24 cellular contexts compared by ENCODE assay signal in the genomic region with DNA sequence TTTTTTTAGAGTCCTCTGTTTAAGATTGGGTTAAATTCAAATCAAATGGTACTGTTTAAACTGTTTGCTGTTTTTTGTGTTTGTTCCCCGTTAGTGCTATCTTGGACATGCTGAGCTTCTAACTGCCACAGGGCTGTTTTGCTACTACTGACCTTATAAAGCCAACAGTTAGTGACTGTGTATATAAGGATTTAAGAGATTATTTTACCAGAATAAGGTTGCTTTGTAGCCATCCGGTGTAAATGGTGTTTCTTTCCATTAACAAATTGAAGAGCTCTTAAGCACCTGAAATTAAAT. TPM values are rescaled to one million over a fixed set of nuclear protein-coding genes. Genes with fewer than 3 reads are reported as not detected.
DNase-seq lines count a peak whose midpoint lies in the region; ATAC-seq and TF ChIP-seq lines count a peak whose summit lies in the region.
"Had no signal": no experiment of that assay in that cellular context is flagged by ENCODE, and none has a peak within 500 bp of the region (broad histone marks: within the 10 kb centered on the region; RNA-seq: fewer than 3 reads in every experiment).

No MANE protein-coding gene starts in this region.

- H3K36me3 ChIP-seq in HUES6 (ENCODE audit: control insufficient read depth, insufficient read depth, low read length) (peaks cover 5% of the 10 kb centered on the region; the same call in 1 of the 2 replicates), smooth muscle cell (ENCODE audit: low read depth) (no peaks in the 10 kb centered on the region), colonic mucosa (no peaks in the 10 kb centered on the region)
- H3K36me3 ChIP-seq: SJCRH30, tibial nerve had no signal

- H4K20me1 ChIP-seq in smooth muscle cell (ENCODE audit: low read depth), result no peaks in the 10 kb centered on the region

- no peak for TF ChIP-seq CTCF in fibroblast of villous mesenchyme (IDR thresholded peaks at IDR 0.05; ENCODE audit: insufficient read depth, low read depth, low read length)
- TF ChIP-seq CTCF in smooth muscle cell (IDR thresholded peaks at IDR 0.05; ENCODE audit: borderline replicate concordance, insufficient read depth, poor library complexity, severe bottlenecking), result no peak
- TF ChIP-seq CTCF in colonic mucosa (IDR thresholded peaks at IDR 0.05), result no peak

- H3K27ac ChIP-seq in HUES6 (ENCODE audit: low read depth, low read length) (no peak overlapping the region), smooth muscle cell (ENCODE audit: low read depth) (peak overlapping the region; percentile 92), colonic mucosa (no peak overlapping the region)
- H3K27ac ChIP-seq: parathyroid adenoma, SJCRH30, tibial nerve had no signal

- WGBS in smooth muscle cell (ENCODE audit: low lambda C conversion rate), result 10% methylated on average over 2 of the region's 2 CpGs

- H3K27me3 ChIP-seq in HUES6 (ENCODE audit: control insufficient read depth, insufficient read depth, low read length) (no peaks in the 10 kb centered on the region), smooth muscle cell (ENCODE audit: low read depth) (no peaks in the 10 kb centered on the region), colonic mucosa (no peaks in the 10 kb centered on the region)
- H3K27me3 ChIP-seq: SJCRH30, tibial nerve had no signal

- no peaks in the 10 kb centered on the region for H3K36me3 Mint-ChIP-seq in activated CD4-positive, alpha-beta memory T cell treated with anti-CD3 and anti-CD28 coated beads for 36 hours
- H3K36me3 Mint-ChIP-seq: natural killer cell treated with Interleukin-12 subunit alpha and Interleukin-12 subunit beta and Interleukin-15 and Interleukin-18, amount 100 ng/mL, for 72 hours had no signal

- H3K79me2 ChIP-seq in smooth muscle cell (ENCODE audit: low read depth), result no peaks in the 10 kb centered on the region
- H3K79me2 ChIP-seq: parathyroid adenoma had no signal

- DNase-seq in fibroblast of villous mesenchyme (ENCODE audit: low read depth) (peak; percentile 54), smooth muscle cell (lab: John Stamatoyannopoulos, UW; ENCODE audit: unreplicated experiment) (no peak), colonic mucosa (no peak)
- DNase-seq in activated CD4-positive, alpha-beta memory T cell treated with anti-CD3 and anti-CD28 coated beads for 36 hours, result no peak
- DNase-seq: activated CD4-positive, alpha-beta T cell treated with anti-CD3 and anti-CD28 coated beads, Interleukin-2, amount 50 U/mL, for 48 hours; activated T-cell treated with anti-CD3 and anti-CD28 coated beads for 4 hours; anterior cingulate cortex; CD4-positive, alpha-beta T cell; DMS153; effector CD8-positive, alpha-beta T cell; left cardiac atrium; NCI-H1417; OCI-M1; SJCRH30; stimulated activated CD4-positive, alpha-beta T cell treated with anti-CD3 and anti-CD28 coated beads, Interleukin-2, amount 100 ng/mL, for 48 hours; stimulated activated naive CD4-positive, alpha-beta T cell treated with Interleukin-2 at 50 U/mL for 16 hours had no signal

- H3F3A ChIP-seq in smooth muscle cell (ENCODE audit: low read depth), result peaks cover 13% of the 10 kb centered on the region

- no peak overlapping the region for H3K4me3 Mint-ChIP-seq in activated CD4-positive, alpha-beta memory T cell treated with anti-CD3 and anti-CD28 coated beads for 36 hours
- H3K4me3 Mint-ChIP-seq: CD4-positive, alpha-beta T cell; natural killer cell treated with Interleukin-12 subunit alpha and Interleukin-12 subunit beta and Interleukin-15 and Interleukin-18, amount 100 ng/mL, for 72 hours had no signal

- no peak overlapping the region for H3K27ac Mint-ChIP-seq in activated CD4-positive, alpha-beta memory T cell treated with anti-CD3 and anti-CD28 coated beads for 36 hours
- H3K27ac Mint-ChIP-seq: CD4-positive, alpha-beta T cell; natural killer cell treated with Interleukin-12 subunit alpha and Interleukin-12 subunit beta and Interleukin-15 and Interleukin-18, amount 100 ng/mL, for 72 hours had no signal

- H3K4me2 ChIP-seq in smooth muscle cell, result peak overlapping the region; percentile 85

- POLR2A ChIA-PET in activated CD4-positive, alpha-beta memory T cell treated with anti-CD3 and anti-CD28 coated beads for 36 hours (lab: Charles Lee), result no interaction called here

- H3K9me3 Mint-ChIP-seq in activated CD4-positive, alpha-beta memory T cell treated with anti-CD3 and anti-CD28 coated beads for 36 hours, result no peaks in the 10 kb centered on the region
- H3K9me3 Mint-ChIP-seq: CD4-positive, alpha-beta T cell had no signal

- CTCF ChIA-PET in activated CD4-positive, alpha-beta memory T cell treated with anti-CD3 and anti-CD28 coated beads for 36 hours (lab: Charles Lee), result interaction anchor here (0.9 kb wide), 1 partner anchor 65 kb away, joined by 3 read pairs; no protein-coding TSS in a partner anchor

- H3K9ac ChIP-seq in HUES6 (ENCODE audit: low read length), result no peak overlapping the region
- peak overlapping the region; percentile 59 for H3K9ac ChIP-seq in smooth muscle cell (ENCODE audit: low read depth)
- no peak overlapping the region for H3K9ac ChIP-seq in colonic mucosa (ENCODE audit: low read depth in 2 of 2, low read length in 2 of 2)
- H3K9ac ChIP-seq: parathyroid adenoma had no signal

- ATAC-seq in SK-N-SH treated with all-trans-retinoic acid at 6 μM for 48 hours (no peak), GM18861 (IDR thresholded peaks at IDR 0.05; ENCODE audit: unreplicated experiment) (no peak), GM21390 (IDR thresholded peaks at IDR 0.05; ENCODE audit: unreplicated experiment) (no peak)
- ATAC-seq: left cardiac atrium; natural killer cell treated with Interleukin-12 subunit alpha and Interleukin-12 subunit beta and Interleukin-15 and Interleukin-18, amount 100 ng/mL, for 72 hours had no signal

- no peaks in the 10 kb centered on the region for H3K4me1 Mint-ChIP-seq in activated CD4-positive, alpha-beta memory T cell treated with anti-CD3 and anti-CD28 coated beads for 36 hours (ENCODE audit: low read depth)

- intact Hi-C loops in colonic mucosa (cut with DNase I), result no loop called here
- intact Hi-C loops in activated CD4-positive, alpha-beta memory T cell treated with anti-CD3 and anti-CD28 coated beads for 36 hours (cut with micrococcal nuclease), result no loop called here

- H2AFZ ChIP-seq in smooth muscle cell (ENCODE audit: low read depth), result no peak overlapping the region
- H2AFZ ChIP-seq: parathyroid adenoma had no signal

- no peaks in the 10 kb centered on the region for H3K9me3 ChIP-seq in HUES6 (ENCODE audit: control insufficient read depth, insufficient read depth, low read depth, low read length)
- no peaks in the 10 kb centered on the region for H3K9me3 ChIP-seq in smooth muscle cell (replicated peaks; ENCODE audit: low read depth)
- no peaks in the 10 kb centered on the region for H3K9me3 ChIP-seq in colonic mucosa
- H3K9me3 ChIP-seq: SJCRH30, tibial nerve had no signal

- peaks cover 67% of the 10 kb centered on the region for H3K4me1 ChIP-seq in HUES6 (ENCODE audit: control insufficient read depth, insufficient read depth, low read length)
- peaks cover 57% of the 10 kb centered on the region for H3K4me1 ChIP-seq in smooth muscle cell (ENCODE audit: low read depth)
- no peaks in the 10 kb centered on the region for H3K4me1 ChIP-seq in colonic mucosa
- H3K4me1 ChIP-seq: parathyroid adenoma, SJCRH30 had no signal

- H3K27me3 Mint-ChIP-seq in activated CD4-positive, alpha-beta memory T cell treated with anti-CD3 and anti-CD28 coated beads for 36 hours, result no peaks in the 10 kb centered on the region
- H3K27me3 Mint-ChIP-seq: CD4-positive, alpha-beta T cell; natural killer cell treated with Interleukin-12 subunit alpha and Interleukin-12 subunit beta and Interleukin-15 and Interleukin-18, amount 100 ng/mL, for 72 hours had no signal

- H3K4me3 ChIP-seq in HUES6 (ENCODE audit: low read depth, low read length), result peak overlapping the region; percentile 65; the same call in 1 of the 2 replicates
- no peak overlapping the region for H3K4me3 ChIP-seq in fibroblast of villous mesenchyme (ENCODE audit: low read depth, low read length)
- peak overlapping the region; percentile 34 for H3K4me3 ChIP-seq in smooth muscle cell
- H3K4me3 ChIP-seq in colonic mucosa, result no peak overlapping the region
- H3K4me3 ChIP-seq: SJCRH30, skin epidermis, tibial nerve had no signal

TF ChIP-seq in SK-N-SH treated with all-trans-retinoic acid at 6 μM for 48 hours, 23 proteins besides CTCF, POLR2A, EP300 and RAD21:
- 0 out of 2 replicates have a peak, but pooled peaks have one; percentile 10 for TF ChIP-seq ZC3H10 (CRISPR knock-in tag; IDR thresholded peaks at IDR 0.05)
- no peak for TF ChIP-seq PPARA (CRISPR knock-in tag; IDR thresholded peaks at IDR 0.05; ENCODE audit: borderline replicate concordance)
TF ChIP-seq in SK-N-SH treated with all-trans-retinoic acid at 6 μM for 48 hours: peak in this region for 1.

RNA-seq across cellular contexts. Expression of gene ZNF281, which starts 37.0 kb away (rescaled TPM):
- total RNA-seq in fibroblast of villous mesenchyme (47.4 and 48.8 TPM in 2 replicates), smooth muscle cell (59.4 and 64.4 TPM in 2 replicates), colonic mucosa (10 to 100 TPM in 1 of 2 donors, 1 to 10 TPM in 1; 8.5 to 11.8 TPM)
- polyA plus RNA-seq in smooth muscle cell, result 34.4 and 35.0 TPM in 2 replicates
- total RNA-seq in activated CD4-positive, alpha-beta memory T cell treated with anti-CD3 and anti-CD28 coated beads for 36 hours, result 10 to 100 TPM; 11.0 to 11.2 TPM

Comparison
In these comparisons a context has a peak if more than half of its experiments do, and no peak if none do; other contexts are left out.
1. H3K4me3 ChIP-seq: peak in HUES6 (single experiment) and smooth muscle cell (single experiment); none in fibroblast of villous mesenchyme (single experiment) and colonic mucosa (single experiment).